Comparison of ENCODE assay signal across 1 cellular context in the genomic region with DNA sequence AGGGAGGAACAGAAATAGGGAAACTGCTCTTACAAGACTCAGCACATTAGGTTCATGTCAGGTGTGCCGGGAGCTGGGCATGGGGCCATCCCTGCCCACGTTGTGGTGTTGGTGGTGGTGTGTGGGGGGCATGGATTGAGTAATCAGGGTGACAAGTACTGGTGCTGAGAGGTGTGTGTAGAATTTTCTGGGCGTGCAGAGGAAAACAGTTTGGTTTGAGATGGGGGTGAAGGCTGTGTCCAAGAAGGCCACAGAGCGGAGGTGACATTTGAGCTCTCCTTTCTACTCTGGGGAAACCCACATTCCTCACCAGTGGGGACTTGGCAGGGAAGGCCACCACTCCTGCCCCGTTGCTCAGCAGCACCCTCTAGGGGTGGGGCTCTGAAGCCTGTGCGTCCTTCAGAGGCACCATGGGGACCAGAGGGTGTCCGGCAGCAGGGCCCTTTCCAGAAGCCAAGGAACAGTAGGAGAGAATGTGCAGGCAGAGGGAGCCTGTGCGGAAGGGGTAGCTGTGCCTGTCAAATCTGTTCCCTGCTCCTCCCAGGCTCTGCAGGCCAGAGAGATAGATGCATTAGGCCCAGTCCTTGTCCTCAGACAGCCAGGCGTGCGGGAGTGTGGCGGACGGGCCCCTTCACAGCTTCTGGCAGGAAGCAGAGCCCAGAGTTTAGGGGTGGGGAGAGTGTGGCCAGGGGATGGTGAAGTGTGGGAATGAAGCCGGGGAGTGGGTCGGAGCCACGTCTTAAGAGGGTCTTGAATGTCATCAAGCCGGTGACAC.
TF ChIP-seq lines count a peak whose summit lies in the region.

No MANE protein-coding gene starts in this region.

TF ChIP-seq in HepG2, 621 proteins besides CTCF, POLR2A, EP300 and RAD21 (continued from another document and continues in another):
- TF ChIP-seq, protein P1, sequence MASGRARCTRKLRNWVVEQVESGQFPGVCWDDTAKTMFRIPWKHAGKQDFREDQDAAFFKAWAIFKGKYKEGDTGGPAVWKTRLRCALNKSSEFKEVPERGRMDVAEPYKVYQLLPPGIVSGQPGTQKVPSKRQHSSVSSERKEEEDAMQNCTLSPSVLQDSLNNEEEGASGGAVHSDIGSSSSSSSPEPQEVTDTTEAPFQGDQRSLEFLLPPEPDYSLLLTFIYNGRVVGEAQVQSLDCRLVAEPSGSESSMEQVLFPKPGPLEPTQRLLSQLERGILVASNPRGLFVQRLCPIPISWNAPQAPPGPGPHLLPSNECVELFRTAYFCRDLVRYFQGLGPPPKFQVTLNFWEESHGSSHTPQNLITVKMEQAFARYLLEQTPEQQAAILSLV (CRISPR knock-in tag; IDR thresholded peaks at IDR 0.05; ENCODE audit: borderline replicate concordance): 0 out of 2 replicates have a peak, but pooled peaks have one; percentile 26
- TF ChIP-seq, protein P2, sequence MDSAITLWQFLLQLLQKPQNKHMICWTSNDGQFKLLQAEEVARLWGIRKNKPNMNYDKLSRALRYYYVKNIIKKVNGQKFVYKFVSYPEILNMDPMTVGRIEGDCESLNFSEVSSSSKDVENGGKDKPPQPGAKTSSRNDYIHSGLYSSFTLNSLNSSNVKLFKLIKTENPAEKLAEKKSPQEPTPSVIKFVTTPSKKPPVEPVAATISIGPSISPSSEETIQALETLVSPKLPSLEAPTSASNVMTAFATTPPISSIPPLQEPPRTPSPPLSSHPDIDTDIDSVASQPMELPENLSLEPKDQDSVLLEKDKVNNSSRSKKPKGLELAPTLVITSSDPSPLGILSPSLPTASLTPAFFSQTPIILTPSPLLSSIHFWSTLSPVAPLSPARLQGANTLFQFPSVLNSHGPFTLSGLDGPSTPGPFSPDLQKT (CRISPR knock-in tag; IDR thresholded peaks at IDR 0.05; ENCODE audit: borderline replicate concordance): no peak
- TF ChIP-seq, protein P3, sequence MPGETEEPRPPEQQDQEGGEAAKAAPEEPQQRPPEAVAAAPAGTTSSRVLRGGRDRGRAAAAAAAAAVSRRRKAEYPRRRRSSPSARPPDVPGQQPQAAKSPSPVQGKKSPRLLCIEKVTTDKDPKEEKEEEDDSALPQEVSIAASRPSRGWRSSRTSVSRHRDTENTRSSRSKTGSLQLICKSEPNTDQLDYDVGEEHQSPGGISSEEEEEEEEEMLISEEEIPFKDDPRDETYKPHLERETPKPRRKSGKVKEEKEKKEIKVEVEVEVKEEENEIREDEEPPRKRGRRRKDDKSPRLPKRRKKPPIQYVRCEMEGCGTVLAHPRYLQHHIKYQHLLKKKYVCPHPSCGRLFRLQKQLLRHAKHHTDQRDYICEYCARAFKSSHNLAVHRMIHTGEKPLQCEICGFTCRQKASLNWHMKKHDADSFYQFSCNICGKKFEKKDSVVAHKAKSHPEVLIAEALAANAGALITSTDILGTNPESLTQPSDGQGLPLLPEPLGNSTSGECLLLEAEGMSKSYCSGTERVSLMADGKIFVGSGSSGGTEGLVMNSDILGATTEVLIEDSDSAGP (CRISPR knock-in tag; IDR thresholded peaks at IDR 0.05; ENCODE audit: borderline replicate concordance): peak; percentile 29; the same call in 1 of the 2 replicates
- TF ChIP-seq, protein P4, sequence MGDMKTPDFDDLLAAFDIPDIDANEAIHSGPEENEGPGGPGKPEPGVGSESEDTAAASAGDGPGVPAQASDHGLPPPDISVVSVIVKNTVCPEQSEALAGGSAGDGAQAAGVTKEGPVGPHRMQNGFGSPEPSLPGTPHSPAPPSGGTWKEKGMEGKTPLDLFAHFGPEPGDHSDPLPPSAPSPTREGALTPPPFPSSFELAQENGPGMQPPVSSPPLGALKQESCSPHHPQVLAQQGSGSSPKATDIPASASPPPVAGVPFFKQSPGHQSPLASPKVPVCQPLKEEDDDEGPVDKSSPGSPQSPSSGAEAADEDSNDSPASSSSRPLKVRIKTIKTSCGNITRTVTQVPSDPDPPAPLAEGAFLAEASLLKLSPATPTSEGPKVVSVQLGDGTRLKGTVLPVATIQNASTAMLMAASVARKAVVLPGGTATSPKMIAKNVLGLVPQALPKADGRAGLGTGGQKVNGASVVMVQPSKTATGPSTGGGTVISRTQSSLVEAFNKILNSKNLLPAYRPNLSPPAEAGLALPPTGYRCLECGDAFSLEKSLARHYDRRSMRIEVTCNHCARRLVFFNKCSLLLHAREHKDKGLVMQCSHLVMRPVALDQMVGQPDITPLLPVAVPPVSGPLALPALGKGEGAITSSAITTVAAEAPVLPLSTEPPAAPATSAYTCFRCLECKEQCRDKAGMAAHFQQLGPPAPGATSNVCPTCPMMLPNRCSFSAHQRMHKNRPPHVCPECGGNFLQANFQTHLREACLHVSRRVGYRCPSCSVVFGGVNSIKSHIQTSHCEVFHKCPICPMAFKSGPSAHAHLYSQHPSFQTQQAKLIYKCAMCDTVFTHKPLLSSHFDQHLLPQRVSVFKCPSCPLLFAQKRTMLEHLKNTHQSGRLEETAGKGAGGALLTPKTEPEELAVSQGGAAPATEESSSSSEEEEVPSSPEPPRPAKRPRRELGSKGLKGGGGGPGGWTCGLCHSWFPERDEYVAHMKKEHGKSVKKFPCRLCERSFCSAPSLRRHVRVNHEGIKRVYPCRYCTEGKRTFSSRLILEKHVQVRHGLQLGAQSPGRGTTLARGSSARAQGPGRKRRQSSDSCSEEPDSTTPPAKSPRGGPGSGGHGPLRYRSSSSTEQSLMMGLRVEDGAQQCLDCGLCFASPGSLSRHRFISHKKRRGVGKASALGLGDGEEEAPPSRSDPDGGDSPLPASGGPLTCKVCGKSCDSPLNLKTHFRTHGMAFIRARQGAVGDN (CRISPR knock-in tag; IDR thresholded peaks at IDR 0.05): no peak
- TF ChIP-seq CEBPG (CRISPR knock-in tag; IDR thresholded peaks at IDR 0.05) (no peak), CENPT (CRISPR knock-in tag; IDR thresholded peaks at IDR 0.05; ENCODE audit: low read depth) (no peak), ZNF678 (CRISPR knock-in tag; IDR thresholded peaks at IDR 0.05) (0 out of 2 replicates have a peak, but pooled peaks have one; percentile 55), ZBTB3 (CRISPR knock-in tag; IDR thresholded peaks at IDR 0.05; ENCODE audit: borderline replicate concordance, low read depth) (no peak), MEF2D (CRISPR knock-in tag; IDR thresholded peaks at IDR 0.05) (no peak), RFX5 (IDR thresholded peaks at IDR 0.05; ENCODE audit: low read depth, low read length) (no peak), GPN1 (CRISPR knock-in tag; IDR thresholded peaks at IDR 0.05; ENCODE audit: borderline replicate concordance) (no peak), ZNF891 (CRISPR knock-in tag; IDR thresholded peaks at IDR 0.05) (no peak), MYC (CRISPR knock-in tag; IDR thresholded peaks at IDR 0.05; ENCODE audit: borderline replicate concordance) (no peak), RFX1 (IDR thresholded peaks at IDR 0.05) (no peak), SSRP1 (CRISPR knock-in tag; IDR thresholded peaks at IDR 0.05) (no peak), KAT7 (CRISPR knock-in tag; IDR thresholded peaks at IDR 0.05; ENCODE audit: borderline replicate concordance) (no peak), AKAP8 (CRISPR knock-in tag; IDR thresholded peaks at IDR 0.05) (0 out of 2 replicates have a peak, but pooled peaks have one; percentile 30), ZNF460 (CRISPR knock-in tag; IDR thresholded peaks at IDR 0.05; ENCODE audit: borderline replicate concordance) (no peak), ZNF552 (CRISPR knock-in tag; IDR thresholded peaks at IDR 0.05; ENCODE audit: borderline replicate concordance) (no peak), TARDBP (CRISPR knock-in tag; IDR thresholded peaks at IDR 0.05) (no peak), ZNF205 (CRISPR knock-in tag; IDR thresholded peaks at IDR 0.05) (no peak), MATR3 (CRISPR knock-in tag; IDR thresholded peaks at IDR 0.05) (no peak), ZNF251 (CRISPR knock-in tag; IDR thresholded peaks at IDR 0.05) (no peak), GTF2F1 (IDR thresholded peaks at IDR 0.05; ENCODE audit: low read length) (no peak), JUNB (CRISPR knock-in tag; IDR thresholded peaks at IDR 0.05; ENCODE audit: borderline replicate concordance) (no peak), NR2F1 (CRISPR knock-in tag; IDR thresholded peaks at IDR 0.05) (0 out of 4 replicates have a peak, but pooled peaks of 1 of the 2 experiments have one; percentile 14), SP140L (CRISPR knock-in tag; IDR thresholded peaks at IDR 0.05; ENCODE audit: borderline replicate concordance) (no peak), KAT8 (CRISPR knock-in tag; IDR thresholded peaks at IDR 0.05) (no peak), HMG20A (CRISPR knock-in tag; IDR thresholded peaks at IDR 0.05; ENCODE audit: borderline replicate concordance) (no peak)
- TF ChIP-seq, protein P5, sequence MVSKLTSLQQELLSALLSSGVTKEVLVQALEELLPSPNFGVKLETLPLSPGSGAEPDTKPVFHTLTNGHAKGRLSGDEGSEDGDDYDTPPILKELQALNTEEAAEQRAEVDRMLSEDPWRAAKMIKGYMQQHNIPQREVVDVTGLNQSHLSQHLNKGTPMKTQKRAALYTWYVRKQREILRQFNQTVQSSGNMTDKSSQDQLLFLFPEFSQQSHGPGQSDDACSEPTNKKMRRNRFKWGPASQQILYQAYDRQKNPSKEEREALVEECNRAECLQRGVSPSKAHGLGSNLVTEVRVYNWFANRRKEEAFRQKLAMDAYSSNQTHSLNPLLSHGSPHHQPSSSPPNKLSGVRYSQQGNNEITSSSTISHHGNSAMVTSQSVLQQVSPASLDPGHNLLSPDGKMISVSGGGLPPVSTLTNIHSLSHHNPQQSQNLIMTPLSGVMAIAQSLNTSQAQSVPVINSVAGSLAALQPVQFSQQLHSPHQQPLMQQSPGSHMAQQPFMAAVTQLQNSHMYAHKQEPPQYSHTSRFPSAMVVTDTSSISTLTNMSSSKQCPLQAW (CRISPR knock-in tag; IDR thresholded peaks at IDR 0.05): no peak
- TF ChIP-seq, protein P6, sequence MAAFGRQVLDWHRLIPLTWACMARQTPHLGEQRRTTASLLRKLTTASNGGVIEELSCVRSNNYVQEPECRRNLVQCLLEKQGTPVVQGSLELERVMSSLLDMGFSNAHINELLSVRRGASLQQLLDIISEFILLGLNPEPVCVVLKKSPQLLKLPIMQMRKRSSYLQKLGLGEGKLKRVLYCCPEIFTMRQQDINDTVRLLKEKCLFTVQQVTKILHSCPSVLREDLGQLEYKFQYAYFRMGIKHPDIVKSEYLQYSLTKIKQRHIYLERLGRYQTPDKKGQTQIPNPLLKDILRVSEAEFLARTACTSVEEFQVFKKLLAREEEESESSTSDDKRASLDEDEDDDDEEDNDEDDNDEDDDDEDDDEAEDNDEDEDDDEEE (CRISPR knock-in tag; IDR thresholded peaks at IDR 0.05): no peak
- TF ChIP-seq, protein P7, sequence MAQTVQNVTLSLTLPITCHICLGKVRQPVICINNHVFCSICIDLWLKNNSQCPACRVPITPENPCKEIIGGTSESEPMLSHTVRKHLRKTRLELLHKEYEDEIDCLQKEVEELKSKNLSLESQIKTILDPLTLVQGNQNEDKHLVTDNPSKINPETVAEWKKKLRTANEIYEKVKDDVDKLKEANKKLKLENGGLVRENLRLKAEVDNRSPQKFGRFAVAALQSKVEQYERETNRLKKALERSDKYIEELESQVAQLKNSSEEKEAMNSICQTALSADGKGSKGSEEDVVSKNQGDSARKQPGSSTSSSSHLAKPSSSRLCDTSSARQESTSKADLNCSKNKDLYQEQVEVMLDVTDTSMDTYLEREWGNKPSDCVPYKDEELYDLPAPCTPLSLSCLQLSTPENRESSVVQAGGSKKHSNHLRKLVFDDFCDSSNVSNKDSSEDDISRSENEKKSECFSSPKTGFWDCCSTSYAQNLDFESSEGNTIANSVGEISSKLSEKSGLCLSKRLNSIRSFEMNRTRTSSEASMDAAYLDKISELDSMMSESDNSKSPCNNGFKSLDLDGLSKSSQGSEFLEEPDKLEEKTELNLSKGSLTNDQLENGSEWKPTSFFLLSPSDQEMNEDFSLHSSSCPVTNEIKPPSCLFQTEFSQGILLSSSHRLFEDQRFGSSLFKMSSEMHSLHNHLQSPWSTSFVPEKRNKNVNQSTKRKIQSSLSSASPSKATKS (CRISPR knock-in tag; IDR thresholded peaks at IDR 0.05): no peak
- TF ChIP-seq, protein P8, sequence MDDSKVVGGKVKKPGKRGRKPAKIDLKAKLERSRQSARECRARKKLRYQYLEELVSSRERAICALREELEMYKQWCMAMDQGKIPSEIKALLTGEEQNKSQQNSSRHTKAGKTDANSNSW (CRISPR knock-in tag; IDR thresholded peaks at IDR 0.05; ENCODE audit: borderline replicate concordance): no peak
- TF ChIP-seq, protein P9, sequence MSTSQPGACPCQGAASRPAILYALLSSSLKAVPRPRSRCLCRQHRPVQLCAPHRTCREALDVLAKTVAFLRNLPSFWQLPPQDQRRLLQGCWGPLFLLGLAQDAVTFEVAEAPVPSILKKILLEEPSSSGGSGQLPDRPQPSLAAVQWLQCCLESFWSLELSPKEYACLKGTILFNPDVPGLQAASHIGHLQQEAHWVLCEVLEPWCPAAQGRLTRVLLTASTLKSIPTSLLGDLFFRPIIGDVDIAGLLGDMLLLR (CRISPR knock-in tag; IDR thresholded peaks at IDR 0.05): no peak
- TF ChIP-seq, protein P10, sequence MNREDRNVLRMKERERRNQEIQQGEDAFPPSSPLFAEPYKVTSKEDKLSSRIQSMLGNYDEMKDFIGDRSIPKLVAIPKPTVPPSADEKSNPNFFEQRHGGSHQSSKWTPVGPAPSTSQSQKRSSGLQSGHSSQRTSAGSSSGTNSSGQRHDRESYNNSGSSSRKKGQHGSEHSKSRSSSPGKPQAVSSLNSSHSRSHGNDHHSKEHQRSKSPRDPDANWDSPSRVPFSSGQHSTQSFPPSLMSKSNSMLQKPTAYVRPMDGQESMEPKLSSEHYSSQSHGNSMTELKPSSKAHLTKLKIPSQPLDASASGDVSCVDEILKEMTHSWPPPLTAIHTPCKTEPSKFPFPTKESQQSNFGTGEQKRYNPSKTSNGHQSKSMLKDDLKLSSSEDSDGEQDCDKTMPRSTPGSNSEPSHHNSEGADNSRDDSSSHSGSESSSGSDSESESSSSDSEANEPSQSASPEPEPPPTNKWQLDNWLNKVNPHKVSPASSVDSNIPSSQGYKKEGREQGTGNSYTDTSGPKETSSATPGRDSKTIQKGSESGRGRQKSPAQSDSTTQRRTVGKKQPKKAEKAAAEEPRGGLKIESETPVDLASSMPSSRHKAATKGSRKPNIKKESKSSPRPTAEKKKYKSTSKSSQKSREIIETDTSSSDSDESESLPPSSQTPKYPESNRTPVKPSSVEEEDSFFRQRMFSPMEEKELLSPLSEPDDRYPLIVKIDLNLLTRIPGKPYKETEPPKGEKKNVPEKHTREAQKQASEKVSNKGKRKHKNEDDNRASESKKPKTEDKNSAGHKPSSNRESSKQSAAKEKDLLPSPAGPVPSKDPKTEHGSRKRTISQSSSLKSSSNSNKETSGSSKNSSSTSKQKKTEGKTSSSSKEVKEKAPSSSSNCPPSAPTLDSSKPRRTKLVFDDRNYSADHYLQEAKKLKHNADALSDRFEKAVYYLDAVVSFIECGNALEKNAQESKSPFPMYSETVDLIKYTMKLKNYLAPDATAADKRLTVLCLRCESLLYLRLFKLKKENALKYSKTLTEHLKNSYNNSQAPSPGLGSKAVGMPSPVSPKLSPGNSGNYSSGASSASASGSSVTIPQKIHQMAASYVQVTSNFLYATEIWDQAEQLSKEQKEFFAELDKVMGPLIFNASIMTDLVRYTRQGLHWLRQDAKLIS (CRISPR knock-in tag; IDR thresholded peaks at IDR 0.05): no peak
- TF ChIP-seq, protein P11, sequence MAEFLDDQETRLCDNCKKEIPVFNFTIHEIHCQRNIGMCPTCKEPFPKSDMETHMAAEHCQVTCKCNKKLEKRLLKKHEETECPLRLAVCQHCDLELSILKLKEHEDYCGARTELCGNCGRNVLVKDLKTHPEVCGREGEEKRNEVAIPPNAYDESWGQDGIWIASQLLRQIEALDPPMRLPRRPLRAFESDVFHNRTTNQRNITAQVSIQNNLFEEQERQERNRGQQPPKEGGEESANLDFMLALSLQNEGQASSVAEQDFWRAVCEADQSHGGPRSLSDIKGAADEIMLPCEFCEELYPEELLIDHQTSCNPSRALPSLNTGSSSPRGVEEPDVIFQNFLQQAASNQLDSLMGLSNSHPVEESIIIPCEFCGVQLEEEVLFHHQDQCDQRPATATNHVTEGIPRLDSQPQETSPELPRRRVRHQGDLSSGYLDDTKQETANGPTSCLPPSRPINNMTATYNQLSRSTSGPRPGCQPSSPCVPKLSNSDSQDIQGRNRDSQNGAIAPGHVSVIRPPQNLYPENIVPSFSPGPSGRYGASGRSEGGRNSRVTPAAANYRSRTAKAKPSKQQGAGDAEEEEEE (CRISPR knock-in tag; IDR thresholded peaks at IDR 0.05; ENCODE audit: borderline replicate concordance): 0 out of 2 replicates have a peak, but pooled peaks have one; percentile 45
